ENCODE assay signal across 8 cellular contexts in genomic region chr6:35776364-35777215, GRCh38. TPM values are rescaled to one million over a fixed set of nuclear protein-coding genes. Genes with fewer than 3 reads are reported as not detected.
DNase-seq lines count a peak whose midpoint lies in the region; ATAC-seq, FAIRE-seq and TF ChIP-seq lines count a peak whose summit lies in the region.

CLPSL2 (plus strand) TSS chr6:35776598; CDS start chr6:35776619, 21 bp downstream.

- H3K9ac ChIP-seq in fibroblast of lung (ENCODE audit: insufficient read depth, low read length): no peak within 1 kb of the TSS

- ATAC-seq in RWPE2 (ENCODE audit: low read depth): peak; percentile 65
- ATAC-seq in GM18861 (IDR thresholded peaks at IDR 0.05; ENCODE audit: unreplicated experiment): no peak

- H3K4me2 ChIP-seq in fibroblast of lung (ENCODE audit: extremely low read depth, insufficient read depth, low read length): peak within 1 kb of the TSS; percentile 11

- TF ChIP-seq CTCF in RWPE2 (IDR thresholded peaks at IDR 0.05; ENCODE audit: poor library complexity, severe bottlenecking) (no peak), fibroblast of lung (conservative IDR thresholded peaks at IDR 0.05 in 1 of 2, IDR thresholded peaks at IDR 0.05 in 1 of 2; ENCODE audit: low read depth in 1 of 2, low read length in 2 of 2) (no peak), osteocyte (IDR thresholded peaks at IDR 0.05) (no peak)

- H3K79me2 ChIP-seq in fibroblast of lung (ENCODE audit: control insufficient read depth, insufficient read depth, low read length): no peaks in the 10 kb centered on the region

- H3K36me3 ChIP-seq in RWPE2 (ENCODE audit: low read depth) (no peaks in the 10 kb centered on the region), fibroblast of lung (ENCODE audit: control insufficient read depth, insufficient read depth, low read length) (no peaks in the 10 kb centered on the region)

- no peak within 1 kb of the TSS for H2AFZ ChIP-seq in fibroblast of lung (ENCODE audit: low read length)

- H3K4me1 Mint-ChIP-seq in osteocyte (ENCODE audit: unreplicated experiment): peaks cover 4% of the 10 kb centered on the region

- H3K4me3 ChIP-seq in RWPE2 (ENCODE audit: severe bottlenecking): peak within 1 kb of the TSS; percentile 55
- H3K4me3 ChIP-seq in fibroblast of lung (replicated peaks in 1 of 4; ENCODE audit: control extremely low read depth in 1 of 4, insufficient read depth in 1 of 4, low read depth in 3 of 4, low read length in 4 of 4): peak within 1 kb of the TSS in 2 of 4 experiments; percentile 33 to 50

- H3K27ac Mint-ChIP-seq in osteocyte (ENCODE audit: unreplicated experiment): no peak within 1 kb of the TSS

- no peak for FAIRE-seq in GM19239 (lab: Jason Lieb, UNC)

- H3K27ac ChIP-seq in RWPE2 (ENCODE audit: poor library complexity, severe bottlenecking) (no peak within 1 kb of the TSS), fibroblast of lung (ENCODE audit: insufficient read depth, low read length) (no peak within 1 kb of the TSS)

- no peaks in the 10 kb centered on the region for H3K9me3 Mint-ChIP-seq in osteocyte (ENCODE audit: unreplicated experiment)

- H3K27me3 Mint-ChIP-seq in osteocyte (ENCODE audit: unreplicated experiment): peaks cover 23% of the 10 kb centered on the region

- H3K9me3 ChIP-seq in RWPE2 (ENCODE audit: severe bottlenecking): no peaks in the 10 kb centered on the region
- H3K9me3 ChIP-seq in fibroblast of lung (ENCODE audit: control insufficient read depth, insufficient read depth, low read depth, low read length): no peaks in the 10 kb centered on the region

- DNase-seq in NCI-H345 (lab: John Stamatoyannopoulos, UW) (peak; percentile 32), NCI-H345 treated with DMSO at 0.1 percent for 48 hours (lab: John Stamatoyannopoulos, UW; ENCODE audit: unreplicated experiment) (no peak), RWPE2 (ENCODE audit: low spot score) (no peak), fibroblast of lung (ENCODE audit: low read depth in 2 of 2) (no peak), osteocyte (ENCODE audit: extremely low spot score, unreplicated experiment) (no peak), inferior parietal cortex (ENCODE audit: extremely low spot score) (no peak), GM19239 (ENCODE audit: insufficient read length, low spot score) (no peak)

- H3K27me3 ChIP-seq in RWPE2 (ENCODE audit: insufficient read depth, poor library complexity, severe bottlenecking) (no peaks in the 10 kb centered on the region), fibroblast of lung (ENCODE audit: control insufficient read depth, insufficient read depth, low read length) (peaks cover 16% of the 10 kb centered on the region)

- H3K36me3 Mint-ChIP-seq in osteocyte (ENCODE audit: unreplicated experiment): no peaks in the 10 kb centered on the region

- H3K4me3 Mint-ChIP-seq in osteocyte (ENCODE audit: unreplicated experiment): peak within 1 kb of the TSS; percentile 72

- no peaks in the 10 kb centered on the region for H4K20me1 ChIP-seq in fibroblast of lung (ENCODE audit: control insufficient read depth, extremely low read depth, insufficient read depth, low read length)

- H3K4me1 ChIP-seq in RWPE2 (ENCODE audit: insufficient read depth, poor library complexity, severe bottlenecking) (no peaks in the 10 kb centered on the region), fibroblast of lung (ENCODE audit: control insufficient read depth, extremely low read depth, insufficient read depth, low read length) (no peaks in the 10 kb centered on the region)

RNA-seq across cellular contexts. Expression of gene CLPSL2, which starts in this region (rescaled TPM):
- total RNA-seq in fibroblast of lung (not detected in 2 replicates), osteocyte (not detected in 2 replicates)
- polyA plus RNA-seq in fibroblast of lung: not detected in 2 replicates
- not detected in 2 replicates for polyA plus RNA-seq in fibroblast of lung (2012)
- not detected in 2 replicates for polyA minus RNA-seq in fibroblast of lung (ENCODE audit: low replicate concordance)
